Comparison of ENCODE assay signal across 8 cellular contexts in genomic region chr2:134119672-134120159, GRCh38.
DNase-seq lines count a peak whose midpoint lies in the region; ATAC-seq and TF ChIP-seq lines count a peak whose summit lies in the region.

No MANE protein-coding gene starts in this region.

- H3K27me3 ChIP-seq in SU-DHL-6 (ENCODE audit: low read length), result no peaks in the 10 kb centered on the region

- no peaks in the 10 kb centered on the region for H3K36me3 ChIP-seq in SU-DHL-6 (ENCODE audit: low read length)

- peak overlapping the region; percentile 91 for H3K4me3 ChIP-seq in GM12865 (ENCODE audit: low read depth, low read length)
- peak overlapping the region; percentile 65 for H3K4me3 ChIP-seq in SU-DHL-6 (ENCODE audit: insufficient read depth, low read length, poor library complexity, severe bottlenecking)

- peak overlapping the region; percentile 76 for H3K4me2 ChIP-seq in SU-DHL-6 (ENCODE audit: low read depth, low read length, poor library complexity, severe bottlenecking)

- H3K36me3 Mint-ChIP-seq in activated naive CD8-positive, alpha-beta T cell treated with anti-CD3 and anti-CD28 coated beads, Interleukin-2, amount 50 U/mL, for 24 hours (ENCODE audit: low read depth), result no peaks in the 10 kb centered on the region
- H3K36me3 Mint-ChIP-seq in type B pancreatic cell, result no peaks in the 10 kb centered on the region

- peak overlapping the region; percentile 62 for H2AFZ ChIP-seq in SU-DHL-6 (ENCODE audit: low read depth, low read length, severe bottlenecking)

- H3K27me3 Mint-ChIP-seq in activated naive CD8-positive, alpha-beta T cell treated with anti-CD3 and anti-CD28 coated beads, Interleukin-2, amount 50 U/mL, for 24 hours, result peaks cover 2% of the 10 kb centered on the region
- peaks cover 2% of the 10 kb centered on the region for H3K27me3 Mint-ChIP-seq in type B pancreatic cell

- TF ChIP-seq CTCF in GM12865 (IDR thresholded peaks at IDR 0.05; ENCODE audit: insufficient read depth, low read depth, low read length, missing control alignments) (no peak), SU-DHL-6 (IDR thresholded peaks at IDR 0.05; ENCODE audit: insufficient read depth, low read length, poor library complexity, severe bottlenecking) (no peak), type B pancreatic cell (conservative IDR thresholded peaks at IDR 0.05) (no peak)

- peak; percentile 65 for ATAC-seq in HG02610 (IDR thresholded peaks at IDR 0.05; ENCODE audit: unreplicated experiment)
- peak; percentile 61 for ATAC-seq in activated naive CD8-positive, alpha-beta T cell treated with anti-CD3 and anti-CD28 coated beads, Interleukin-2, amount 50 U/mL, for 24 hours

- intact Hi-C loops in cardiac septum (cut with DNase I), result loop anchor here (1.0 to 5.0 kb wide), 8 partner anchors 18 to 798 kb away; partner anchors contain the start of gene CCNT2

- H3K9ac ChIP-seq in SU-DHL-6 (ENCODE audit: low read length), result peak overlapping the region; percentile 84

- H3K4me1 Mint-ChIP-seq in activated naive CD8-positive, alpha-beta T cell treated with anti-CD3 and anti-CD28 coated beads, Interleukin-2, amount 50 U/mL, for 24 hours, result peaks cover 49% of the 10 kb centered on the region
- peaks cover 43% of the 10 kb centered on the region for H3K4me1 Mint-ChIP-seq in type B pancreatic cell (ENCODE audit: unreplicated experiment)

- peaks cover 6% of the 10 kb centered on the region; the same call in 1 of the 2 replicates for H3F3A ChIP-seq in SU-DHL-6 (ENCODE audit: insufficient read depth)

- H3K27ac ChIP-seq in SU-DHL-6 (ENCODE audit: low read depth, low read length), result peak overlapping the region; percentile 67

- DNase-seq in GM12865 (ENCODE audit: low read depth) (peak; percentile 92), NCI-H1092 (lab: John Stamatoyannopoulos, UW) (peak; percentile 55), cardiac septum (ENCODE audit: low spot score) (peak; percentile 96), pons (ENCODE audit: low spot score) (peak; percentile 93), type B pancreatic cell (ENCODE audit: extremely low spot score, unreplicated experiment) (peak; percentile 89)
- peak; percentile 85 for DNase-seq in activated naive CD8-positive, alpha-beta T cell treated with anti-CD3 and anti-CD28 coated beads, Interleukin-2, amount 50 U/mL, for 24 hours

- H3K9me2 ChIP-seq in SU-DHL-6 (replicated peaks; ENCODE audit: insufficient read depth, low read length), result no peaks in the 10 kb centered on the region

- peaks cover 9% of the 10 kb centered on the region; the same call in 1 of the 2 replicates for H4K20me1 ChIP-seq in SU-DHL-6 (ENCODE audit: low read depth, low read length)

- peak overlapping the region; percentile 88 for H3K4me3 Mint-ChIP-seq in activated naive CD8-positive, alpha-beta T cell treated with anti-CD3 and anti-CD28 coated beads, Interleukin-2, amount 50 U/mL, for 24 hours
- H3K4me3 Mint-ChIP-seq in type B pancreatic cell, result peak overlapping the region; percentile 97

- peak overlapping the region; percentile 88 for H3K27ac Mint-ChIP-seq in activated naive CD8-positive, alpha-beta T cell treated with anti-CD3 and anti-CD28 coated beads, Interleukin-2, amount 50 U/mL, for 24 hours
- H3K27ac Mint-ChIP-seq in type B pancreatic cell, result peak overlapping the region; percentile 95

- peaks cover 31% of the 10 kb centered on the region for H3K79me2 ChIP-seq in SU-DHL-6 (ENCODE audit: insufficient read depth, low read length)

- no peaks in the 10 kb centered on the region for H3K9me3 ChIP-seq in SU-DHL-6 (ENCODE audit: insufficient read depth, low read length)

- H3K9me3 Mint-ChIP-seq in activated naive CD8-positive, alpha-beta T cell treated with anti-CD3 and anti-CD28 coated beads, Interleukin-2, amount 50 U/mL, for 24 hours, result no peaks in the 10 kb centered on the region
- no peaks in the 10 kb centered on the region for H3K9me3 Mint-ChIP-seq in type B pancreatic cell

Comparison
In these comparisons a context has a peak if more than half of its experiments do, and no peak if none do; other contexts are left out.
1. Peak in every context shown above with its lines: DNase-seq, ATAC-seq, H3K4me3 ChIP-seq and H3K27ac ChIP-seq.